ENCODE assay signal across 18 cellular contexts in genomic region chr2:152510636-152511035, GRCh38.
DNase-seq lines count a peak whose midpoint lies in the region; ATAC-seq and TF ChIP-seq lines count a peak whose summit lies in the region.
"Had no signal": no experiment of that assay in that cellular context is flagged by ENCODE, and none has a peak within 500 bp of the region (broad histone marks: within the 10 kb centered on the region; RNA-seq: fewer than 3 reads in every experiment).

No MANE protein-coding gene starts in this region.

- H3K4me2 ChIP-seq in mammary epithelial cell (ENCODE audit: insufficient read depth, low read depth, low read length) (no peak overlapping the region), smooth muscle cell (no peak overlapping the region)
- H3K4me2 ChIP-seq: A549 had no signal

- dilution Hi-C loops in mammary epithelial cell (cut with HindIII; ENCODE audit: low sequenced_read_pairs), result no loop called here

- intact Hi-C loops in MCF 10A (cut with micrococcal nuclease), result no loop called here
- intact Hi-C loops in mammary epithelial cell (cut with micrococcal nuclease), result no loop called here
- intact Hi-C loops in Panc1 (cut with micrococcal nuclease; ENCODE audit: unreplicated experiment), result no loop called here

- TF ChIP-seq CTCF in MCF 10A (IDR thresholded peaks at IDR 0.05; ENCODE audit: unreplicated experiment) (no peak), mammary epithelial cell (conservative IDR thresholded peaks at IDR 0.05 in 1 of 2, IDR thresholded peaks at IDR 0.05 in 1 of 2; ENCODE audit: extremely low read depth in 1 of 2, insufficient read depth in 1 of 2, low read depth in 1 of 2, low read length in 2 of 2) (no peak), Panc1 (IDR thresholded peaks at IDR 0.05) (no peak), epithelial cell of esophagus (IDR thresholded peaks at IDR 0.05; ENCODE audit: insufficient read depth, low read depth, low read length, missing control alignments) (no peak), smooth muscle cell (IDR thresholded peaks at IDR 0.05; ENCODE audit: borderline replicate concordance, insufficient read depth, poor library complexity, severe bottlenecking) (no peak)

- peaks cover 84% of the 10 kb centered on the region for H3K79me2 ChIP-seq in mammary epithelial cell (ENCODE audit: insufficient read depth, low read length)
- peaks cover 74% of the 10 kb centered on the region for H3K79me2 ChIP-seq in smooth muscle cell (ENCODE audit: low read depth)

- WGBS in mammary epithelial cell (ENCODE audit: low coverage, missing lambda C conversion rate), result 92% methylated on average over 4 of the region's 4 CpGs
- WGBS in smooth muscle cell (ENCODE audit: low lambda C conversion rate), result 27% methylated on average over 4 of the region's 4 CpGs

- in situ Hi-C loops in mammary epithelial cell (cut with MboI; ENCODE audit: low sequenced_read_pairs in 2 of 2), result no loop called here
- in situ Hi-C loops in Panc1 (cut with HindIII; ENCODE audit: low pct_unique_long_range_greater_than_20kb, low sequenced_read_pairs), result no loop called here

- H2AFZ ChIP-seq in mammary epithelial cell (ENCODE audit: low read depth, low read length) (no peak overlapping the region), smooth muscle cell (ENCODE audit: low read depth) (no peak overlapping the region)

- H3K4me1 ChIP-seq in mammary epithelial cell (ENCODE audit: insufficient read depth, low read length), result peaks cover 49% of the 10 kb centered on the region
- H3K4me1 ChIP-seq in Panc1 (ENCODE audit: control insufficient read depth, insufficient read depth, low read length), result peaks cover 52% of the 10 kb centered on the region
- H3K4me1 ChIP-seq in smooth muscle cell (ENCODE audit: low read depth), result peaks cover 1% of the 10 kb centered on the region

- no peak for ATAC-seq in Panc1
- ATAC-seq: A549 had no signal

- POLR2A ChIA-PET in MCF 10A (lab: Yijun Ruan, JAX) (interaction anchor here (0.9 to 1.3 kb wide), 3 partner anchors 15 to 174 kb away, joined by 3 to 4 read pairs (median 3); no protein-coding TSS in a partner anchor), Panc1 (lab: Charles Lee) (no interaction called here)
- POLR2A ChIA-PET in activated CD4-positive, alpha-beta memory T cell treated with anti-CD3 and anti-CD28 coated beads, Interleukin-2, amount 10 ng/mL, durations not matched to agents 7 days and 5 days (lab: Charles Lee), result no interaction called here

- H4K20me1 ChIP-seq in mammary epithelial cell (ENCODE audit: insufficient read depth, low read length) (no peaks in the 10 kb centered on the region), smooth muscle cell (ENCODE audit: low read depth) (peaks cover 7% of the 10 kb centered on the region)

- H3K27me3 ChIP-seq in mammary epithelial cell (ENCODE audit: insufficient read depth, low read length) (no peaks in the 10 kb centered on the region), Panc1 (ENCODE audit: control insufficient read depth, insufficient read depth, low read length) (no peaks in the 10 kb centered on the region), smooth muscle cell (ENCODE audit: low read depth) (no peaks in the 10 kb centered on the region)

- no peak for DNase-seq in MCF 10A (ENCODE audit: unreplicated experiment)
- no peak for DNase-seq in mammary epithelial cell
- DNase-seq in Panc1 (ENCODE audit: low read depth, low spot score), result no peak
- peak; percentile 58 for DNase-seq in epithelial cell of esophagus (ENCODE audit: low read depth)
- DNase-seq in smooth muscle cell (lab: John Stamatoyannopoulos, UW; ENCODE audit: unreplicated experiment), result no peak
- no peak for DNase-seq in activated CD4-positive, alpha-beta memory T cell treated with anti-CD3 and anti-CD28 coated beads, Interleukin-2, amount 10 ng/mL, durations not matched to agents 7 days and 5 days
- DNase-seq in activated CD4-positive, CD25-positive, alpha-beta regulatory T cell treated with anti-CD3 and anti-CD28 coated beads, Interleukin-2, amount 50 U/mL, for 72 hours, result no peak
- DNase-seq in NCI-H1105 treated with DMSO at 0.1 percent for 48 hours (lab: John Stamatoyannopoulos, UW), result no peak
- DNase-seq: AML-193; CD4-positive, alpha-beta memory T cell; DMS153; DMS79; GDM1; IMR-90 had no signal

- peaks cover 43% of the 10 kb centered on the region for H3K4me1 Mint-ChIP-seq in MCF 10A (ENCODE audit: insufficient read depth, unreplicated experiment)
- peaks cover 13% of the 10 kb centered on the region for H3K4me1 Mint-ChIP-seq in activated CD4-positive, alpha-beta memory T cell treated with anti-CD3 and anti-CD28 coated beads, Interleukin-2, amount 10 ng/mL, durations not matched to agents 7 days and 5 days
- H3K4me1 Mint-ChIP-seq: CD4-positive, alpha-beta memory T cell had no signal

- H3K27me3 Mint-ChIP-seq in MCF 10A (ENCODE audit: insufficient read depth, unreplicated experiment), result no peaks in the 10 kb centered on the region
- peaks cover 3% of the 10 kb centered on the region for H3K27me3 Mint-ChIP-seq in activated CD4-positive, alpha-beta memory T cell treated with anti-CD3 and anti-CD28 coated beads, Interleukin-2, amount 10 ng/mL, durations not matched to agents 7 days and 5 days

- CTCF ChIA-PET in MCF 10A (lab: Yijun Ruan, JAX), result interaction anchor here (1.2 kb wide), 1 partner anchor 126 kb away, joined by 5 read pairs; no protein-coding TSS in a partner anchor
- CTCF ChIA-PET in mammary epithelial cell (lab: Charles Lee; ENCODE audit: low non-redundant PET), result no interaction called here
- CTCF ChIA-PET in Panc1 (lab: Charles Lee), result no interaction called here
- CTCF ChIA-PET in activated CD4-positive, alpha-beta memory T cell treated with anti-CD3 and anti-CD28 coated beads, Interleukin-2, amount 10 ng/mL, durations not matched to agents 7 days and 5 days (lab: Charles Lee), result no interaction called here

- H3K9me3 ChIP-seq in mammary epithelial cell (replicated peaks; ENCODE audit: insufficient read depth, low read length), result no peaks in the 10 kb centered on the region
- no peaks in the 10 kb centered on the region for H3K9me3 ChIP-seq in Panc1 (ENCODE audit: control insufficient read depth, insufficient read depth, low read depth, low read length)
- H3K9me3 ChIP-seq in smooth muscle cell (replicated peaks; ENCODE audit: low read depth), result no peaks in the 10 kb centered on the region
- H3K9me3 ChIP-seq: A549, HAP-1 had no signal

- H3K27ac Mint-ChIP-seq in MCF 10A (ENCODE audit: low read depth, unreplicated experiment), result peak overlapping the region; percentile 31
- H3K27ac Mint-ChIP-seq in activated CD4-positive, alpha-beta memory T cell treated with anti-CD3 and anti-CD28 coated beads, Interleukin-2, amount 10 ng/mL, durations not matched to agents 7 days and 5 days, result no peak overlapping the region

- no peaks in the 10 kb centered on the region for H3K9me3 Mint-ChIP-seq in MCF 10A (ENCODE audit: unreplicated experiment)
- H3K9me3 Mint-ChIP-seq in activated CD4-positive, alpha-beta memory T cell treated with anti-CD3 and anti-CD28 coated beads, Interleukin-2, amount 10 ng/mL, durations not matched to agents 7 days and 5 days, result no peaks in the 10 kb centered on the region

- BruUV-seq in MCF 10A (replicated peaks; lab: Mats Ljungman, UMichigan), result no TSS peak
- no TSS peak for BruUV-seq in mammary epithelial cell (replicated peaks; lab: Mats Ljungman, UMichigan)
- BruUV-seq in Panc1 (replicated peaks; lab: Mats Ljungman, UMichigan), result no TSS peak

- H3K27ac ChIP-seq in mammary epithelial cell (ENCODE audit: insufficient read depth, low read depth, low read length) (no peak overlapping the region), Panc1 (ENCODE audit: low read length) (peak overlapping the region; percentile 61; the same call in 1 of the 2 replicates), smooth muscle cell (ENCODE audit: low read depth) (peak overlapping the region; percentile 38)
- H3K27ac ChIP-seq: 22Rv1, C4-2B had no signal

- no peaks in the 10 kb centered on the region for H3K36me3 ChIP-seq in mammary epithelial cell (ENCODE audit: insufficient read depth, low read length)
- no peaks in the 10 kb centered on the region for H3K36me3 ChIP-seq in Panc1 (ENCODE audit: control insufficient read depth, insufficient read depth, low read length)
- no peaks in the 10 kb centered on the region for H3K36me3 ChIP-seq in smooth muscle cell (ENCODE audit: low read depth)
- H3K36me3 ChIP-seq: HAP-1 had no signal

- no peak overlapping the region for H3K4me3 Mint-ChIP-seq in MCF 10A (ENCODE audit: unreplicated experiment)
- no peak overlapping the region for H3K4me3 Mint-ChIP-seq in activated CD4-positive, alpha-beta memory T cell treated with anti-CD3 and anti-CD28 coated beads, Interleukin-2, amount 10 ng/mL, durations not matched to agents 7 days and 5 days
- H3K4me3 Mint-ChIP-seq: CD4-positive, alpha-beta memory T cell had no signal

- peaks cover 5% of the 10 kb centered on the region for H3F3A ChIP-seq in smooth muscle cell (ENCODE audit: low read depth)

- peaks cover 5% of the 10 kb centered on the region for H3K36me3 Mint-ChIP-seq in MCF 10A (ENCODE audit: insufficient read depth, unreplicated experiment)
- no peaks in the 10 kb centered on the region for H3K36me3 Mint-ChIP-seq in activated CD4-positive, alpha-beta memory T cell treated with anti-CD3 and anti-CD28 coated beads, Interleukin-2, amount 10 ng/mL, durations not matched to agents 7 days and 5 days (ENCODE audit: low read depth)
- H3K36me3 Mint-ChIP-seq: CD4-positive, alpha-beta memory T cell had no signal

- no peak overlapping the region for H3K4me3 ChIP-seq in mammary epithelial cell (replicated peaks in 1 of 3; ENCODE audit: insufficient read depth in 1 of 3, low read depth in 2 of 3, low read length in 3 of 3)
- H3K4me3 ChIP-seq in Panc1 (ENCODE audit: low read depth in 2 of 2, low read length in 2 of 2), result no peak overlapping the region
- no peak overlapping the region for H3K4me3 ChIP-seq in epithelial cell of esophagus (ENCODE audit: low read length)
- H3K4me3 ChIP-seq in smooth muscle cell, result no peak overlapping the region
- H3K4me3 ChIP-seq: A549, HAP-1 had no signal

- no peak overlapping the region for H3K9ac ChIP-seq in mammary epithelial cell (ENCODE audit: insufficient read depth, low read length)
- H3K9ac ChIP-seq in smooth muscle cell (ENCODE audit: low read depth), result no peak overlapping the region
